ENCODE assay signal across 8 cellular contexts in genomic region chr7:127652333-127653248, GRCh38. TPM values are rescaled to one million over a fixed set of nuclear protein-coding genes. Genes with fewer than 3 reads are reported as not detected.
A peak's percentile ranks its signal among the peaks of the same experiment; 100 is the strongest.
DNase-seq lines count a peak whose midpoint lies in the region; ATAC-seq, FAIRE-seq and TF ChIP-seq lines count a peak whose summit lies in the region.

No MANE protein-coding gene starts in this region.

- peak; percentile 29 for ATAC-seq in GM19395 (IDR thresholded peaks at IDR 0.05; ENCODE audit: unreplicated experiment)
- ATAC-seq in thoracic aorta (ENCODE audit: insufficient number of reproducible peaks, low FRiP score, low read depth) = peak; percentile 4

- H3K9ac ChIP-seq in HUES64 (ENCODE audit: low read depth, low read length) (peak overlapping the region; percentile 95), kidney (ENCODE audit: low read length in 2 of 2) (peak overlapping the region; percentile 74 to 82)

- no peak for TF ChIP-seq POLR2A in adrenal gland (IDR thresholded peaks at IDR 0.05)

- DNase-seq in BJ (ENCODE audit: low read depth) (no peak), adrenal gland (peak in 1 of 7 donors; percentile 29), kidney (no peak), thoracic aorta (ENCODE audit: low spot score) (no peak), DMS79 treated with DMSO at 0.1 percent for 48 hours (lab: John Stamatoyannopoulos, UW) (no peak), kidney glomerular epithelial cell (lab: John Stamatoyannopoulos, UW) (no peak)

- H3K36me3 ChIP-seq in BJ (ENCODE audit: control insufficient read depth, insufficient read depth, low read length) (no peaks in the 10 kb centered on the region), HUES64 (ENCODE audit: insufficient read depth, low read length) (peaks cover 16% of the 10 kb centered on the region), adrenal gland (replicated peaks in 1 of 2) (no peaks in the 10 kb centered on the region), kidney (ENCODE audit: control insufficient read depth in 1 of 2, insufficient read depth in 2 of 2, low read length in 2 of 2) (no peaks in the 10 kb centered on the region), thoracic aorta (no peaks in the 10 kb centered on the region)

- peak overlapping the region; percentile 78 for H3K4me3 ChIP-seq in BJ (ENCODE audit: low read depth, low read length)
- peak overlapping the region; percentile 99 for H3K4me3 ChIP-seq in HUES64 (ENCODE audit: low read length)
- peak overlapping the region; percentile 65 to 95 (median 88) for H3K4me3 ChIP-seq in adrenal gland
- peak overlapping the region; percentile 91 to 99 for H3K4me3 ChIP-seq in kidney (ENCODE audit: low read length in 2 of 2)
- H3K4me3 ChIP-seq in thoracic aorta = peak overlapping the region; percentile 86

- CTCF ChIA-PET in BJ (lab: Yijun Ruan, JAX) = interaction anchor here (2.1 kb wide), 1 partner anchor 64 kb away, joined by 5 read pairs; the partner anchor contains the start of gene ARF5

- intact Hi-C loops in adrenal gland (cut with DNase I) = no loop called here
- intact Hi-C loops in kidney (cut with DNase I) = no loop called here

- H3K9me3 ChIP-seq in HUES64 (ENCODE audit: insufficient read depth, low read depth, low read length) (no peaks in the 10 kb centered on the region), adrenal gland (replicated peaks in 1 of 3) (no peaks in the 10 kb centered on the region), kidney (ENCODE audit: control insufficient read depth in 1 of 2, low read length in 2 of 2) (no peaks in the 10 kb centered on the region), thoracic aorta (no peaks in the 10 kb centered on the region)

- POLR2A ChIA-PET in BJ (lab: Charles Lee) = no interaction called here

- TF ChIP-seq CTCF in BJ (IDR thresholded peaks at IDR 0.05; ENCODE audit: insufficient read depth, low read depth, low read length) (no peak), adrenal gland (IDR thresholded peaks at IDR 0.05) (no peak), kidney (IDR thresholded peaks at IDR 0.05; ENCODE audit: borderline replicate concordance, extremely low read depth, insufficient read depth) (no peak), thoracic aorta (IDR thresholded peaks at IDR 0.05) (no peak)

- peak overlapping the region; percentile 82 for H3K27ac ChIP-seq in HUES64 (ENCODE audit: low read depth, low read length)
- peak overlapping the region; percentile 45 to 98 (median 94) for H3K27ac ChIP-seq in adrenal gland
- H3K27ac ChIP-seq in kidney (ENCODE audit: low read depth in 2 of 2, low read length in 2 of 2) = peak overlapping the region in 1 of 2 donors; percentile 84
- H3K27ac ChIP-seq in thoracic aorta = peak overlapping the region; percentile 82 to 88

- no peak for FAIRE-seq in kidney (lab: Jason Lieb, UNC)

- H3K27me3 ChIP-seq in BJ (ENCODE audit: control insufficient read depth, insufficient read depth, low read length) (no peaks in the 10 kb centered on the region), HUES64 (ENCODE audit: insufficient read depth, low read length) (no peaks in the 10 kb centered on the region), adrenal gland (no peaks in the 10 kb centered on the region), thoracic aorta (replicated peaks; ENCODE audit: insufficient read depth) (no peaks in the 10 kb centered on the region)

- WGBS in HUES64 = 2% methylated on average over 38 of the region's 38 CpGs
- WGBS in adrenal gland, 4 donors = 2% methylated on average over 19 to 38 of the region's 38 CpGs

- H3K4me1 ChIP-seq in HUES64 (ENCODE audit: insufficient read depth, low read length) = peaks cover 39% of the 10 kb centered on the region
- peaks cover 12 to 33% of the 10 kb centered on the region in 2 donors for H3K4me1 ChIP-seq in adrenal gland (replicated peaks in 1 of 2)
- H3K4me1 ChIP-seq in kidney (ENCODE audit: control insufficient read depth in 1 of 2, insufficient read depth in 1 of 2, low read depth in 1 of 2, low read length in 2 of 2) = peaks cover 6 to 16% of the 10 kb centered on the region in 2 donors
- peaks cover 22 to 29% of the 10 kb centered on the region in 2 donors for H3K4me1 ChIP-seq in thoracic aorta (ENCODE audit: control insufficient read depth in 1 of 2, low read depth in 2 of 2)

RNA-seq across cellular contexts. Expression of gene SND1, which starts 0.6 kb away (rescaled TPM):
- polyA plus RNA-seq in BJ (2011; rRNA removed) (203 and 204 TPM in 2 replicates), adrenal gland (100 to 1,000 TPM in 1 of 3 donors, 10 to 100 TPM in 2; 58.9 to 164 (median 93.7) TPM), kidney (ENCODE audit: insufficient read depth, low read depth, low replicate concordance) (83.0 TPM)
- 218 and 294 TPM in 2 replicates for polyA minus RNA-seq in BJ (2011; rRNA and poly(A)+ RNA removed)
- 123 TPM for polyA plus RNA-seq in HUES64 (2013, experiment 1 of 2)
- polyA plus RNA-seq in HUES64 (2013, experiment 2 of 2) = 130 TPM
- total RNA-seq in adrenal gland (100 to 1,000 TPM; 105 to 266 (median 138) TPM), kidney (154 TPM), thoracic aorta (100 to 1,000 TPM in 1 of 2 donors, 10 to 100 TPM in 1; 91.0 to 111 TPM)

RNA-seq across cellular contexts. Expression of gene PAX4, which starts 34.6 kb away (rescaled TPM):
- polyA plus RNA-seq in BJ (2011; rRNA removed) (not detected in 2 replicates), adrenal gland (not detected), kidney (ENCODE audit: insufficient read depth, low read depth, low replicate concordance) (not detected)
- not detected in 2 replicates for polyA minus RNA-seq in BJ (2011; rRNA and poly(A)+ RNA removed)
- polyA plus RNA-seq in HUES64 (2013, experiment 1 of 2) = not detected
- not detected for polyA plus RNA-seq in HUES64 (2013, experiment 2 of 2)
- total RNA-seq in adrenal gland (not detected), kidney (not detected), thoracic aorta (not detected)

RNA-seq across cellular contexts. Expression of gene FSCN3, which starts 59.1 kb away (rescaled TPM):
- polyA plus RNA-seq in BJ (2011; rRNA removed) (0.16 and 0.21 TPM in 2 replicates), adrenal gland (1 to 10 TPM in 2 of 3 donors, under 1 TPM in 1; 0.68 to 2.0 (median 1.0) TPM), kidney (ENCODE audit: insufficient read depth, low read depth, low replicate concordance) (1.2 TPM)
- 0.93 and 1.2 TPM in 2 replicates for polyA minus RNA-seq in BJ (2011; rRNA and poly(A)+ RNA removed)
- 0.90 TPM for polyA plus RNA-seq in HUES64 (2013, experiment 1 of 2)
- 2.7 TPM for polyA plus RNA-seq in HUES64 (2013, experiment 2 of 2)
- total RNA-seq in adrenal gland (1 to 10 TPM in 2 of 8 donors, under 1 TPM in 2, not detected in 4; 0.54 to 4.9 (median 1.3) TPM), kidney (0.57 TPM), thoracic aorta (1 to 10 TPM in 1 of 2 donors, not detected in 1; 2.0 TPM)
